8 cellular contexts compared by ENCODE assay signal in the genomic region with DNA sequence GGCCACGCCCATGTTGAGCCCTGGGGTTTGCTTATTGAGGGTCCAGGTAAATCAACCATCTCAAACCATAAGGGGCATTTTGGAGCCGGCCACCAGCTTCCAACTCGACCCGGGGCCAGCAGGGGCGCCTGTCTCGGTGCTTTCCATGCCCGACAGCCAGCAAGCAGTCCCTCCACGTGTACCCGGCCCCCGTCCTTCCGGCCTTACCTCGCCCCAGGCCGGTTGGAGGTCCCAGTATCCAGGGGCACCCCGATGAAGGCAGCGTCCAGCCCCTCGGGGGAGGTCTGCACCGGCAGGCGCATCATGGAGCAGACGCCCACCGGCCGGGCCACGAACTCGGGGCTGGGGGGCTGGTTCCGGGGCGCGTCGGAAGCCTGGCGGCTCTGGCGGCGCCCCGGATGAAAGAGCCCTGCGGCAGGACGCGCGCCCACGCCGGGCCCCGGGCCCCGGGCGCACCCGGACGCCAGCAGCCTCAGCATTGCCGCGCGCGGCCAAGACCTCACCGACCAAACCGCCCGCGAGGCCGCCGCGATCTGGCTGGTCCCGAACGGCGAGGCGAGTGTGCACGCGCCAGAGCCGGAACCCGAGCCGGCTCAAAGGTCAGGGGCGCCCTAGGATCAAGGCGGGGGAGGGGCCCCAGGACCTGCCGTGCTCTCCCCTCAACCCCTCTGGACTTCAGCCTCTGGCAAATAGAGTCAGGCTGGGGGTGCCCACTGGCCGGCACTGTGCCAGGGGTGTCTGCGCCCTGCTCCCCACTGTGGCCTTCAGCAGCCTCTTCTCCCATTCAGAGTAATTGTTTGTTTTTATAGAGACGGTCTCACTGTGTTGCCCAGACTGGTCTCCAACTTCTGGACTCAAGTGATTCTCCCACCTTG. TPM values are rescaled to one million over a fixed set of nuclear protein-coding genes. Genes with fewer than 3 reads are reported as not detected.
DNase-seq lines count a peak whose midpoint lies in the region; ATAC-seq and TF ChIP-seq lines count a peak whose summit lies in the region.

A gene with protein sequence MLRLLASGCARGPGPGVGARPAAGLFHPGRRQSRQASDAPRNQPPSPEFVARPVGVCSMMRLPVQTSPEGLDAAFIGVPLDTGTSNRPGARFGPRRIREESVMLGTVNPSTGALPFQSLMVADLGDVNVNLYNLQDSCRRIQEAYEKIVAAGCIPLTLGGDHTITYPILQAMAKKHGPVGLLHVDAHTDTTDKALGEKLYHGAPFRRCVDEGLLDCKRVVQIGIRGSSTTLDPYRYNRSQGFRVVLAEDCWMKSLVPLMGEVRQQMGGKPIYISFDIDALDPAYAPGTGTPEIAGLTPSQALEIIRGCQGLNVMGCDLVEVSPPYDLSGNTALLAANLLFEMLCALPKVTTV (minus strand): TSS at position 563 of the 875 bp plus-strand sequence. CDS start 84 bp downstream, at position 479.

- H3K4me1 Mint-ChIP-seq in activated naive CD8-positive, alpha-beta T cell treated with anti-CD3 and anti-CD28 coated beads for 36 hours, result peaks cover 25% of the 10 kb centered on the region

- no peaks in the 10 kb centered on the region for H3K9me3 Mint-ChIP-seq in activated naive CD8-positive, alpha-beta T cell treated with anti-CD3 and anti-CD28 coated beads for 36 hours

- no peaks in the 10 kb centered on the region for H3K36me3 ChIP-seq in GM06990 (ENCODE audit: control insufficient read depth, insufficient read depth, low read length)
- H3K36me3 ChIP-seq in SJSA1, result no peaks in the 10 kb centered on the region
- H3K36me3 ChIP-seq in iPS DF 6.9 (ENCODE audit: control insufficient read depth, insufficient read depth, low read length), result no peaks in the 10 kb centered on the region

- H3K4me3 ChIP-seq in GM06990 (replicated peaks; ENCODE audit: low read depth, low read length) (peak within 1 kb of the TSS; percentile 55), SJSA1 (peak within 1 kb of the TSS; percentile 46), iPS DF 6.9 (ENCODE audit: low read length) (peak within 1 kb of the TSS; percentile 53; the same call in 1 of the 2 replicates)

- H3K27me3 Mint-ChIP-seq in activated naive CD8-positive, alpha-beta T cell treated with anti-CD3 and anti-CD28 coated beads for 36 hours, result no peaks in the 10 kb centered on the region

- peak; percentile 45 for ATAC-seq in HG02763 (IDR thresholded peaks at IDR 0.05; ENCODE audit: unreplicated experiment)
- ATAC-seq in HG03139 (IDR thresholded peaks at IDR 0.05; ENCODE audit: unreplicated experiment), result no peak

- peak; percentile 80 for DNase-seq in GM06990 (ENCODE audit: extremely low read depth, insufficient read length)
- DNase-seq in SJSA1 (ENCODE audit: low read depth in 1 of 2, low spot score in 2 of 2), result peak; percentile 54 to 73
- peak; percentile 75 for DNase-seq in activated naive CD8-positive, alpha-beta T cell treated with anti-CD3 and anti-CD28 coated beads for 36 hours
- DNase-seq in iPS DF 6.9 (ENCODE audit: low read depth, low spot score), result peak; percentile 78
- DNase-seq in stimulated activated CD4-positive, alpha-beta T cell treated with anti-CD3 and anti-CD28 coated beads, Interleukin-12 subunit alpha, Interleukin-12 subunit beta, amount 100 ng/mL, for 4 hours, result peak; percentile 62
- no peak for DNase-seq in caudate nucleus (lab: John Stamatoyannopoulos, UW)

- peak within 1 kb of the TSS; percentile 91 for H3K27ac Mint-ChIP-seq in activated naive CD8-positive, alpha-beta T cell treated with anti-CD3 and anti-CD28 coated beads for 36 hours

- no peaks in the 10 kb centered on the region for H3K27me3 ChIP-seq in GM06990 (replicated peaks; ENCODE audit: control insufficient read depth, insufficient read depth, low read length)
- H3K27me3 ChIP-seq in SJSA1 (replicated peaks), result no peaks in the 10 kb centered on the region
- no peaks in the 10 kb centered on the region for H3K27me3 ChIP-seq in iPS DF 6.9 (ENCODE audit: control insufficient read depth, insufficient read depth, low read length)

- peaks cover 41% of the 10 kb centered on the region for H3K36me3 Mint-ChIP-seq in activated naive CD8-positive, alpha-beta T cell treated with anti-CD3 and anti-CD28 coated beads for 36 hours

- peaks cover 10% of the 10 kb centered on the region for H3K4me1 ChIP-seq in SJSA1 (replicated peaks)
- H3K4me1 ChIP-seq in iPS DF 6.9 (ENCODE audit: control insufficient read depth, insufficient read depth, low read length), result no peaks in the 10 kb centered on the region

- WGBS in iPS DF 6.9 (ENCODE audit: insufficient coverage, insufficient read length), result no CpG with 5 or more reads among the region's 68 CpGs

- peak; percentile 33 for TF ChIP-seq CTCF in GM06990 (IDR thresholded peaks at IDR 0.05; ENCODE audit: insufficient read depth, low read length, poor library complexity, severe bottlenecking)

- no peaks in the 10 kb centered on the region; the same call in 1 of the 2 replicates for H3K9me3 ChIP-seq in SJSA1 (replicated peaks)
- H3K9me3 ChIP-seq in iPS DF 6.9 (ENCODE audit: control insufficient read depth, insufficient read depth, low read length), result no peaks in the 10 kb centered on the region

- H3K27ac ChIP-seq in SJSA1 (no peak within 1 kb of the TSS), iPS DF 6.9 (ENCODE audit: low read length) (no peak within 1 kb of the TSS), caudate nucleus (ENCODE audit: low read depth, low read length) (no peak within 1 kb of the TSS)

- peak within 1 kb of the TSS; percentile 90 for H3K4me3 Mint-ChIP-seq in activated naive CD8-positive, alpha-beta T cell treated with anti-CD3 and anti-CD28 coated beads for 36 hours

RNA-seq across cellular contexts. Expression of the gene that starts here (rescaled TPM):
- 0.19 and 0.53 TPM in 2 replicates for total RNA-seq in SJSA1 (2014; rRNA removed; shearing (Covaris generic))
- total RNA-seq in activated naive CD8-positive, alpha-beta T cell treated with anti-CD3 and anti-CD28 coated beads for 36 hours, result 10 to 100 TPM; 25.4 to 26.2 TPM

Comparison
In these comparisons a context has a peak if more than half of its experiments do, and no peak if none do; other contexts are left out.
1. RNA of the gene that starts here (total RNA-seq): 25.4 to 26.2 TPM in activated naive CD8-positive, alpha-beta T cell treated with anti-CD3 and anti-CD28 coated beads for 36 hours; 0.19 to 0.53 TPM in SJSA1; every median in the first group is over 10 times any median in the second.
2. Peak in DNase-seq and H3K4me3 ChIP-seq in SJSA1; RNA of the gene not detected or under 1 TPM.
3. DNase-seq: peak in GM06990 (single experiment), activated naive CD8-positive, alpha-beta T cell treated with anti-CD3 and anti-CD28 coated beads for 36 hours (single experiment), iPS DF 6.9 (single experiment) and stimulated activated CD4-positive, alpha-beta T cell treated with anti-CD3 and anti-CD28 coated beads, Interleukin-12 subunit alpha, Interleukin-12 subunit beta, amount 100 ng/mL, for 4 hours (single experiment); none in caudate nucleus (0 of 61).
4. Peak in every context shown above with its lines, with median percentiles within 50 percentile points of each other: H3K4me3 ChIP-seq.